13 cellular contexts compared by ENCODE assay signal in genomic region chr1:24762133-24762676, GRCh38. TPM values are rescaled to one million over a fixed set of nuclear protein-coding genes. Genes with fewer than 3 reads are reported as not detected.
DNase-seq lines count a peak whose midpoint lies in the region; ATAC-seq, FAIRE-seq and TF ChIP-seq lines count a peak whose summit lies in the region.
"Had no signal": no experiment of that assay in that cellular context is flagged by ENCODE, and none has a peak within 500 bp of the region (broad histone marks: within the 10 kb centered on the region; RNA-seq: fewer than 3 reads in every experiment).

No MANE protein-coding gene starts in this region.

- in situ Hi-C loops in GM23248 (cut with MboI): no loop called here

- WGBS in GM23248 (ENCODE audit: low coverage in 1 of 2, low lambda C conversion rate in 2 of 2, missing lambda C conversion rate in 2 of 2), 2 experiments: 63 to 68% methylated on average over 3 of the region's 3 CpGs
- 89 to 90% methylated on average over 3 of the region's 3 CpGs for WGBS in pancreas, 2 donors

- H3K36me3 Mint-ChIP-seq in mesothelial cell of epicardium: no peaks in the 10 kb centered on the region
- H3K36me3 Mint-ChIP-seq: type B pancreatic cell had no signal

- H3K27ac ChIP-seq in GM23248 (peak overlapping the region; percentile 63), RWPE2 (ENCODE audit: poor library complexity, severe bottlenecking) (peak overlapping the region; percentile 17), pancreas (peak overlapping the region in 1 of 4 donors; percentile 27)
- H3K27ac ChIP-seq: BLaER1 had no signal

- H3K4me3 Mint-ChIP-seq in mesothelial cell of epicardium: no peak overlapping the region
- H3K4me3 Mint-ChIP-seq: type B pancreatic cell had no signal

- DNase-seq in GM23248: peak; percentile 78
- no peak for DNase-seq in RWPE2 (ENCODE audit: low spot score)
- DNase-seq in epithelial cell of esophagus (ENCODE audit: low read depth): peak; percentile 87
- DNase-seq in pancreas: no peak
- no peak for DNase-seq in mesothelial cell of epicardium (ENCODE audit: low spot score in 2 of 2, unreplicated experiment in 2 of 2)
- DNase-seq in activated CD4-positive, CD25-positive, alpha-beta regulatory T cell (lab: John Stamatoyannopoulos, UW): no peak
- DNase-seq in central memory CD4-positive, alpha-beta T cell: no peak
- DNase-seq in dermis blood vessel endothelial cell: no peak
- DNase-seq: activated CD8-positive, alpha-beta memory T cell treated with anti-CD3 and anti-CD28 coated beads for 24 hours; NCI-H2081; SHP77 treated with DMSO at 0.1 percent for 48 hours had no signal

- intact Hi-C loops in pancreas (cut with DNase I): no loop called here

- H3K4me3 ChIP-seq in GM23248 (no peak overlapping the region), RWPE2 (ENCODE audit: severe bottlenecking) (no peak overlapping the region), epithelial cell of esophagus (ENCODE audit: low read length) (no peak overlapping the region), pancreas (no peak overlapping the region)
- H3K4me3 ChIP-seq: BLaER1 had no signal

- TF ChIP-seq CTCF in RWPE2 (IDR thresholded peaks at IDR 0.05; ENCODE audit: poor library complexity, severe bottlenecking) (no peak), epithelial cell of esophagus (IDR thresholded peaks at IDR 0.05; ENCODE audit: insufficient read depth, low read depth, low read length, missing control alignments) (no peak), pancreas (IDR thresholded peaks at IDR 0.05) (no peak), mesothelial cell of epicardium (IDR thresholded peaks at IDR 0.05; ENCODE audit: unreplicated experiment) (no peak)

- no peaks in the 10 kb centered on the region for H3K9me3 Mint-ChIP-seq in mesothelial cell of epicardium
- H3K9me3 Mint-ChIP-seq: type B pancreatic cell had no signal

- H3F3A ChIP-seq in GM23248 (ENCODE audit: insufficient read depth): peaks cover 84% of the 10 kb centered on the region

- H3K27me3 Mint-ChIP-seq in mesothelial cell of epicardium (ENCODE audit: low read depth): no peaks in the 10 kb centered on the region
- H3K27me3 Mint-ChIP-seq: type B pancreatic cell had no signal

- H3K79me2 ChIP-seq in GM23248 (ENCODE audit: insufficient read depth): peaks cover 100% of the 10 kb centered on the region

- H2AFZ ChIP-seq in GM23248: no peak overlapping the region

- peaks cover 45% of the 10 kb centered on the region for H4K20me1 ChIP-seq in GM23248 (ENCODE audit: insufficient read depth)

- H3K36me3 ChIP-seq in GM23248 (ENCODE audit: low read depth) (peaks cover 23% of the 10 kb centered on the region), RWPE2 (ENCODE audit: low read depth) (peaks cover 14% of the 10 kb centered on the region; the same call in 1 of the 2 replicates), pancreas (no peaks in the 10 kb centered on the region)

- H3K4me2 ChIP-seq in GM23248 (ENCODE audit: unreplicated experiment): peak overlapping the region; percentile 29
- H3K4me2 ChIP-seq: BLaER1 had no signal

- ATAC-seq in RWPE2 (ENCODE audit: low read depth): no peak; the same call in 2 of the 3 replicates
- ATAC-seq in pancreas: peak in 3 of 4 donors; percentile 12 to 47 (median 45)

- no peaks in the 10 kb centered on the region for H3K9me2 ChIP-seq in GM23248 (ENCODE audit: insufficient read depth)

- no peaks in the 10 kb centered on the region for H3K9me3 ChIP-seq in GM23248 (ENCODE audit: low read depth)
- H3K9me3 ChIP-seq in RWPE2 (ENCODE audit: severe bottlenecking): no peaks in the 10 kb centered on the region
- no peaks in the 10 kb centered on the region for H3K9me3 ChIP-seq in pancreas
- H3K9me3 ChIP-seq: BLaER1 had no signal

- H3K9ac ChIP-seq in GM23248: no peak overlapping the region
- H3K9ac ChIP-seq: BLaER1 had no signal

- H3K27ac Mint-ChIP-seq in mesothelial cell of epicardium: no peak overlapping the region
- H3K27ac Mint-ChIP-seq: type B pancreatic cell had no signal

- H3K27me3 ChIP-seq in GM23248 (replicated peaks; ENCODE audit: insufficient read depth) (no peaks in the 10 kb centered on the region), RWPE2 (ENCODE audit: insufficient read depth, poor library complexity, severe bottlenecking) (no peaks in the 10 kb centered on the region), pancreas (no peaks in the 10 kb centered on the region)
- H3K27me3 ChIP-seq: BLaER1 had no signal

- peaks cover 79% of the 10 kb centered on the region for H3K4me1 ChIP-seq in GM23248 (ENCODE audit: insufficient read depth)
- H3K4me1 ChIP-seq in RWPE2 (ENCODE audit: insufficient read depth, poor library complexity, severe bottlenecking): peaks cover 11% of the 10 kb centered on the region
- peaks cover 0 to 8% (median 8%) of the 10 kb centered on the region in 3 donors for H3K4me1 ChIP-seq in pancreas

- no peak for FAIRE-seq in pancreas (lab: Jason Lieb, UNC)

- H3K4me1 Mint-ChIP-seq in mesothelial cell of epicardium: peaks cover 12% of the 10 kb centered on the region

RNA-seq across cellular contexts. Expression of gene CLIC4, which starts 17.0 kb away (rescaled TPM):
- total RNA-seq in GM23248 (2014; rRNA removed; shearing (Covaris generic)): 1,589 and 1,665 TPM in 2 replicates
- 1,380 and 1,381 TPM in 2 replicates for polyA plus RNA-seq in GM23248 (2016; fragmentation: Nextera tagmentation; extraction: Ambion mirVana)
- 10 to 100 TPM; 16.8 to 86.7 (median 35.6) TPM for total RNA-seq in pancreas
- polyA plus RNA-seq in pancreas: 10 to 100 TPM; 12.0 to 16.1 TPM
- total RNA-seq in mesothelial cell of epicardium: 135 to 136 TPM (median 135 TPM) in 3 replicates
- 262 and 338 TPM in 2 replicates for total RNA-seq in dermis blood vessel endothelial cell

Comparison
In these comparisons a context has a peak if more than half of its experiments do, and no peak if none do; other contexts are left out.
1. DNase-seq: peak in GM23248 (single experiment) and epithelial cell of esophagus (single experiment); none in RWPE2 (single experiment), pancreas (0 of 6), mesothelial cell of epicardium (0 of 2), activated CD4-positive, CD25-positive, alpha-beta regulatory T cell (0 of 4), central memory CD4-positive, alpha-beta T cell (single experiment) and dermis blood vessel endothelial cell (single experiment).